15 cellular contexts compared by ENCODE assay signal in genomic region chr5:79107020-79107796, GRCh38. TPM values are rescaled to one million over a fixed set of nuclear protein-coding genes. Genes with fewer than 3 reads are reported as not detected.
A peak's percentile ranks its signal among the peaks of the same experiment; 100 is the strongest.
DNase-seq lines count a peak whose midpoint lies in the region; ATAC-seq, FAIRE-seq and TF ChIP-seq lines count a peak whose summit lies in the region.
"Had no signal": no experiment of that assay in that cellular context is flagged by ENCODE, and none has a peak within 500 bp of the region (broad histone marks: within the 10 kb centered on the region; RNA-seq: fewer than 3 reads in every experiment).

No MANE protein-coding gene starts in this region.

- TF ChIP-seq CTCF in gastroesophageal sphincter (IDR thresholded peaks at IDR 0.05), result no peak

- DNase-seq in left ventricle myocardium superior (no peak), cardiac septum (ENCODE audit: low spot score) (no peak), RPMI8226 (peak; percentile 8), GM19239 (ENCODE audit: insufficient read length, low spot score) (no peak), DMS53 treated with DMSO at 0.1 percent for 48 hours (lab: John Stamatoyannopoulos, UW; ENCODE audit: unreplicated experiment) (no peak)
- no peak for DNase-seq in CD8-positive, alpha-beta memory T cell
- DNase-seq: activated CD8-positive, alpha-beta memory T cell treated with anti-CD3 and anti-CD28 coated beads, Interleukin-2, amount 10 ng/mL, durations not matched to agents 7 days and 5 days; amniotic stem cell; effector memory CD4-positive, alpha-beta T cell; MM.1S; T-helper 2 cell had no signal

- H3K27ac Mint-ChIP-seq in CD8-positive, alpha-beta memory T cell, result peak overlapping the region in 1 of 8 donors; percentile 47
- H3K27ac Mint-ChIP-seq: activated CD8-positive, alpha-beta memory T cell treated with anti-CD3 and anti-CD28 coated beads, Interleukin-2, amount 10 ng/mL, durations not matched to agents 7 days and 5 days; nephron; stimulated activated effector memory CD8-positive, alpha-beta T cell treated with anti-CD3 and anti-CD28 coated beads, Interleukin-12 subunit alpha, Interleukin-12 subunit beta, amount 100 ng/mL, for 72 hours had no signal

- H3K4me3 Mint-ChIP-seq in CD8-positive, alpha-beta memory T cell, result no peak overlapping the region
- H3K4me3 Mint-ChIP-seq: activated CD8-positive, alpha-beta memory T cell treated with anti-CD3 and anti-CD28 coated beads, Interleukin-2, amount 10 ng/mL, durations not matched to agents 7 days and 5 days; nephron; stimulated activated effector memory CD8-positive, alpha-beta T cell treated with anti-CD3 and anti-CD28 coated beads, Interleukin-12 subunit alpha, Interleukin-12 subunit beta, amount 100 ng/mL, for 72 hours had no signal

- no peaks in the 10 kb centered on the region for H3K9me3 Mint-ChIP-seq in CD8-positive, alpha-beta memory T cell
- H3K9me3 Mint-ChIP-seq: stimulated activated effector memory CD8-positive, alpha-beta T cell treated with anti-CD3 and anti-CD28 coated beads, Interleukin-12 subunit alpha, Interleukin-12 subunit beta, amount 100 ng/mL, for 72 hours had no signal

- 70 to 79% methylated on average over 7 of the region's 7 CpGs for WGBS in gastroesophageal sphincter (ENCODE audit: low coverage in 1 of 2), 2 donors

- H3K4me1 ChIP-seq in gastroesophageal sphincter, result peaks cover 0 to 27% (median 4%) of the 10 kb centered on the region in 3 donors
- H3K4me1 ChIP-seq in CD8-positive, alpha-beta memory T cell (ENCODE audit: insufficient read depth, low read length), result no peaks in the 10 kb centered on the region

- intact Hi-C loops in left ventricle myocardium superior (cut with micrococcal nuclease) (no loop called here), cardiac septum (cut with DNase I) (no loop called here)

- peak overlapping the region in 1 of 4 donors; percentile 11 for H3K27ac ChIP-seq in gastroesophageal sphincter
- H3K27ac ChIP-seq in CD8-positive, alpha-beta memory T cell (ENCODE audit: low read depth, low read length), result no peak overlapping the region

- FAIRE-seq in GM19239 (lab: Jason Lieb, UNC), result no peak

- peaks cover 25 to 67% of the 10 kb centered on the region in 2 donors for H3K27me3 Mint-ChIP-seq in CD8-positive, alpha-beta memory T cell

- no peak for TF ChIP-seq POLR2A in gastroesophageal sphincter (IDR thresholded peaks at IDR 0.05)

- CTCF ChIA-PET in CD8-positive, alpha-beta memory T cell (lab: Charles Lee), result interaction anchor here (1.1 to 1.6 kb wide), 3 partner anchors 9 to 126 kb away, joined by 3 to 5 read pairs (median 3); no protein-coding TSS in a partner anchor

- H3K36me3 Mint-ChIP-seq in CD8-positive, alpha-beta memory T cell, result no peaks in the 10 kb centered on the region
- H3K36me3 Mint-ChIP-seq: activated CD8-positive, alpha-beta memory T cell treated with anti-CD3 and anti-CD28 coated beads, Interleukin-2, amount 10 ng/mL, durations not matched to agents 7 days and 5 days; stimulated activated effector memory CD8-positive, alpha-beta T cell treated with anti-CD3 and anti-CD28 coated beads, Interleukin-12 subunit alpha, Interleukin-12 subunit beta, amount 100 ng/mL, for 72 hours had no signal

- H3K27me3 ChIP-seq in gastroesophageal sphincter, result peaks cover 13% of the 10 kb centered on the region
- H3K27me3 ChIP-seq in CD8-positive, alpha-beta memory T cell (ENCODE audit: insufficient read depth, low read length, poor library complexity, severe bottlenecking), result peaks cover 10% of the 10 kb centered on the region

- H3K36me3 ChIP-seq in gastroesophageal sphincter, result no peaks in the 10 kb centered on the region
- H3K36me3 ChIP-seq in CD8-positive, alpha-beta memory T cell (ENCODE audit: insufficient read depth, low read length), result no peaks in the 10 kb centered on the region

- ATAC-seq in left ventricle myocardium superior (peak; percentile 35), gastroesophageal sphincter (peak; percentile 22), GM19324 (IDR thresholded peaks at IDR 0.05; ENCODE audit: low FRiP score, unreplicated experiment) (no peak)
- ATAC-seq: activated CD8-positive, alpha-beta memory T cell treated with anti-CD3 and anti-CD28 coated beads, Interleukin-2, amount 10 ng/mL, durations not matched to agents 7 days and 5 days; stimulated activated effector memory CD8-positive, alpha-beta T cell treated with anti-CD3 and anti-CD28 coated beads, Interleukin-12 subunit alpha, Interleukin-12 subunit beta, amount 100 ng/mL, for 72 hours had no signal

- TF ChIP-seq EP300 in gastroesophageal sphincter (IDR thresholded peaks at IDR 0.05), result no peak

- no peak overlapping the region for H3K4me3 ChIP-seq in gastroesophageal sphincter
- no peak overlapping the region for H3K4me3 ChIP-seq in CD8-positive, alpha-beta memory T cell (ENCODE audit: low read length)

- no peaks in the 10 kb centered on the region for H3K9me3 ChIP-seq in gastroesophageal sphincter
- H3K9me3 ChIP-seq in CD8-positive, alpha-beta memory T cell (ENCODE audit: low read length), result no peaks in the 10 kb centered on the region

- peaks cover 0 to 3% (median 0%) of the 10 kb centered on the region in 3 donors for H3K4me1 Mint-ChIP-seq in CD8-positive, alpha-beta memory T cell
- H3K4me1 Mint-ChIP-seq: nephron; stimulated activated effector memory CD8-positive, alpha-beta T cell treated with anti-CD3 and anti-CD28 coated beads, Interleukin-12 subunit alpha, Interleukin-12 subunit beta, amount 100 ng/mL, for 72 hours had no signal

- POLR2A ChIA-PET in CD8-positive, alpha-beta memory T cell (lab: Charles Lee), result no interaction called here

RNA-seq across cellular contexts. Expression of gene BHMT, which starts 4.4 kb away (rescaled TPM):
- total RNA-seq in left ventricle myocardium superior (not detected), cardiac septum (not detected), gastroesophageal sphincter (10 to 100 TPM in 1 of 4 donors, 1 to 10 TPM in 2, not detected in 1; 1.9 to 10.8 (median 2.7) TPM)
- not detected for total RNA-seq in CD8-positive, alpha-beta memory T cell
- polyA plus RNA-seq in CD8-positive, alpha-beta memory T cell, result not detected
- total RNA-seq: activated CD8-positive, alpha-beta memory T cell treated with anti-CD3 and anti-CD28 coated beads, Interleukin-2, amount 10 ng/mL, durations not matched to agents 7 days and 5 days had no signal

RNA-seq across cellular contexts. Expression of gene BHMT2, which starts 37.6 kb away (rescaled TPM):
- 5.3 TPM for total RNA-seq in left ventricle myocardium superior
- total RNA-seq in cardiac septum, result 5.6 TPM
- 100 to 1,000 TPM in 1 of 4 donors, 10 to 100 TPM in 3; 41.9 to 105 (median 54.8) TPM for total RNA-seq in gastroesophageal sphincter
- not detected for total RNA-seq in CD8-positive, alpha-beta memory T cell
- not detected for polyA plus RNA-seq in CD8-positive, alpha-beta memory T cell
- total RNA-seq: activated CD8-positive, alpha-beta memory T cell treated with anti-CD3 and anti-CD28 coated beads, Interleukin-2, amount 10 ng/mL, durations not matched to agents 7 days and 5 days had no signal

RNA-seq across cellular contexts. Expression of gene DMGDH, which starts 37.7 kb away (rescaled TPM):
- total RNA-seq in left ventricle myocardium superior (1.3 TPM), cardiac septum (0.86 TPM), gastroesophageal sphincter (1 to 10 TPM; 4.7 to 7.3 (median 6.0) TPM)
- not detected for total RNA-seq in CD8-positive, alpha-beta memory T cell
- not detected for polyA plus RNA-seq in CD8-positive, alpha-beta memory T cell
